Comparison of ENCODE assay signal across 17 cellular contexts in genomic region chr2:219609149-219609750, GRCh38. TPM values are rescaled to one million over a fixed set of nuclear protein-coding genes. Genes with fewer than 3 reads are reported as not detected.
"Had no signal": no experiment of that assay in that cellular context is flagged by ENCODE, and none has a peak within 500 bp of the region (broad histone marks: within the 10 kb centered on the region; RNA-seq: fewer than 3 reads in every experiment).

No MANE protein-coding gene starts in this region.

- H3K27ac ChIP-seq: breast epithelium, lower lobe of right lung had no signal

- ATAC-seq: activated CD8-positive, alpha-beta T cell treated with anti-CD3 and anti-CD28 coated beads, Interleukin-2, amount 10 ng/mL, durations not matched to agents 7 days and 5 days; lower lobe of right lung; T-helper 17 cell had no signal

- H3K27ac Mint-ChIP-seq: activated CD4-positive, alpha-beta T cell treated with anti-CD3 and anti-CD28 coated beads, Interleukin-2, amount 10 ng/mL, durations not matched to agents 24 days and 14 days; activated CD8-positive, alpha-beta T cell treated with anti-CD3 and anti-CD28 coated beads, Interleukin-2, amount 10 ng/mL, durations not matched to agents 7 days and 5 days; activated naive CD8-positive, alpha-beta T cell treated with anti-CD3 and anti-CD28 coated beads, Interleukin-2, amount 10 ng/mL, durations not matched to agents 7 days and 5 days; T-helper 17 cell; type B pancreatic cell had no signal

- H3K4me1 ChIP-seq: breast epithelium had no signal

- H3K9me3 ChIP-seq: breast epithelium, lower lobe of right lung had no signal

- H3K9me3 Mint-ChIP-seq: activated CD4-positive, alpha-beta T cell treated with anti-CD3 and anti-CD28 coated beads, Interleukin-2, amount 10 ng/mL, durations not matched to agents 24 days and 14 days; activated naive CD8-positive, alpha-beta T cell treated with anti-CD3 and anti-CD28 coated beads, Interleukin-2, amount 10 ng/mL, durations not matched to agents 7 days and 5 days; neural crest cell; type B pancreatic cell had no signal

- H3K4me1 Mint-ChIP-seq: neural crest cell had no signal

- H3K27me3 ChIP-seq: breast epithelium had no signal

- H3K36me3 ChIP-seq: breast epithelium had no signal

- H3K4me3 ChIP-seq: breast epithelium, lower lobe of right lung had no signal

- H3K27me3 Mint-ChIP-seq: activated CD4-positive, alpha-beta T cell treated with anti-CD3 and anti-CD28 coated beads, Interleukin-2, amount 10 ng/mL, durations not matched to agents 24 days and 14 days; activated naive CD8-positive, alpha-beta T cell treated with anti-CD3 and anti-CD28 coated beads, Interleukin-2, amount 10 ng/mL, durations not matched to agents 7 days and 5 days; T-helper 17 cell; type B pancreatic cell had no signal

- H3K4me3 Mint-ChIP-seq: activated CD4-positive, alpha-beta T cell treated with anti-CD3 and anti-CD28 coated beads, Interleukin-2, amount 10 ng/mL, durations not matched to agents 24 days and 14 days; activated CD8-positive, alpha-beta T cell treated with anti-CD3 and anti-CD28 coated beads, Interleukin-2, amount 10 ng/mL, durations not matched to agents 7 days and 5 days; activated naive CD8-positive, alpha-beta T cell treated with anti-CD3 and anti-CD28 coated beads, Interleukin-2, amount 10 ng/mL, durations not matched to agents 7 days and 5 days; neural crest cell; T-helper 17 cell; type B pancreatic cell had no signal

- DNase-seq: activated CD4-positive, alpha-beta T cell treated with anti-CD3 and anti-CD28 coated beads, Interleukin-2, amount 10 ng/mL, durations not matched to agents 24 days and 14 days; activated CD8-positive, alpha-beta T cell treated with anti-CD3 and anti-CD28 coated beads, Interleukin-2, amount 10 ng/mL, durations not matched to agents 7 days and 5 days; activated naive CD4-positive, alpha-beta T cell; activated naive CD8-positive, alpha-beta T cell treated with anti-CD3 and anti-CD28 coated beads, Interleukin-2, amount 10 ng/mL, durations not matched to agents 7 days and 5 days; anterior cingulate cortex; erythroblast; lower lobe of right lung; retina; stimulated activated CD4-positive, alpha-beta T cell treated with anti-CD3 and anti-CD28 coated beads, Interleukin-2, amount 100 ng/mL, for 48 hours; stimulated activated naive CD4-positive, alpha-beta T cell; T-helper 17 cell had no signal

RNA-seq across cellular contexts. Expression of gene SLC4A3, which starts 18.2 kb away (rescaled TPM):
- total RNA-seq: activated CD8-positive, alpha-beta T cell treated with anti-CD3 and anti-CD28 coated beads, Interleukin-2, amount 10 ng/mL, durations not matched to agents 7 days and 5 days; activated naive CD8-positive, alpha-beta T cell treated with anti-CD3 and anti-CD28 coated beads, Interleukin-2, amount 10 ng/mL, durations not matched to agents 7 days and 5 days had no signal

RNA-seq across cellular contexts. Expression of gene INHA, which starts 37.1 kb away (rescaled TPM):
- total RNA-seq: activated CD4-positive, alpha-beta T cell treated with anti-CD3 and anti-CD28 coated beads, Interleukin-2, amount 10 ng/mL, durations not matched to agents 24 days and 14 days; activated CD8-positive, alpha-beta T cell treated with anti-CD3 and anti-CD28 coated beads, Interleukin-2, amount 10 ng/mL, durations not matched to agents 7 days and 5 days; activated naive CD8-positive, alpha-beta T cell treated with anti-CD3 and anti-CD28 coated beads, Interleukin-2, amount 10 ng/mL, durations not matched to agents 7 days and 5 days; dermis microvascular lymphatic vessel endothelial cell; glomerular endothelial cell; lower lobe of right lung; neural crest cell; skeletal muscle tissue; T-helper 17 cell had no signal

RNA-seq across cellular contexts. Expression of gene OBSL1, which starts 37.9 kb away (rescaled TPM):
- total RNA-seq: activated naive CD8-positive, alpha-beta T cell treated with anti-CD3 and anti-CD28 coated beads, Interleukin-2, amount 10 ng/mL, durations not matched to agents 7 days and 5 days had no signal
